1 cellular context compared by ENCODE assay signal in the genomic region with DNA sequence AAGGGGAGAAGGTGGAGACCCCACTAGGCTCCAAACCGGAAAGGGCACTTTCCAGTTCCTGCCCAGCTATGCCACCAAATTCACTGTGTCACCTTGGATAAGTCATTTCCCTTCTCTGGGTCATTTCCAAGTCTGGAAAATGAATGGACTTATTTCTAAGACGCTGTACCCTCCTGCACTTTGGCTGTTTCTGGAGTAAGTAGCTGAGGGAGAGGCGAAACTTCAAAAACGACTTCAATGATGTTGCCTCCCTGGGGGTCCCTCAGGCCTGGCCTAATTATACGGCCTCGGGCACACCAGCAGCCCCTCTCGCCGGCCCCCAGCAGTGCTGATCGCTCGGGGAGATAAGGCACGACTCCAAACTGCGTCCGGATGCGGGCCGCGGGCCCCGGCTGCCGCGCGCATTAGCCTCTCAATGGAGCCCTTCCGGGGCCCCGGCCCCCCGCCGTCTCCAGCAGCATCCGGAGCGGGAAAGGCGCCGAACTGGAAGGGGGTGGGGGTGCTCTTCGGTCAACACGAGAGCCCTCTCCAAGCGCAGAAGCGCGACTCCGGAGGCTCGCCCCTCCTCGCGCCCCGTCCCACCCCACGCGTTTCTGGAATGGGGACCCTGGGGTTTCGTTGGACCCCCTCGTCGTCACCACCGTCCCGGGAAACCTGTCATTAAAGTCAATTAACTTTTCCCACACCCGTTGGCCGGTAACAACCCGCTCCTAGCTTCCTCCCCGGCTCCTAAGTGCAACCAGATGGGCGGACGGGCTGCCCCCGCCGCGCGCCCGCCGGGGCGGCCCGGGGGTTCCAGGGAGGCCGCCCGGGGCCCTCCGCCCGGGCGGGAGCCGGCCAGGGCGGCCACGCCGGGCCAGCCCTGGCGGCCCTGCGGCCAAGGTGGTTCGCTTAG.
TF ChIP-seq lines count a peak whose summit lies in the region.

No MANE protein-coding gene starts in this region.

TF ChIP-seq in HepG2, 621 proteins besides CTCF, POLR2A, EP300 and RAD21 (continued from another document and continues in another):
- TF ChIP-seq, protein P1, sequence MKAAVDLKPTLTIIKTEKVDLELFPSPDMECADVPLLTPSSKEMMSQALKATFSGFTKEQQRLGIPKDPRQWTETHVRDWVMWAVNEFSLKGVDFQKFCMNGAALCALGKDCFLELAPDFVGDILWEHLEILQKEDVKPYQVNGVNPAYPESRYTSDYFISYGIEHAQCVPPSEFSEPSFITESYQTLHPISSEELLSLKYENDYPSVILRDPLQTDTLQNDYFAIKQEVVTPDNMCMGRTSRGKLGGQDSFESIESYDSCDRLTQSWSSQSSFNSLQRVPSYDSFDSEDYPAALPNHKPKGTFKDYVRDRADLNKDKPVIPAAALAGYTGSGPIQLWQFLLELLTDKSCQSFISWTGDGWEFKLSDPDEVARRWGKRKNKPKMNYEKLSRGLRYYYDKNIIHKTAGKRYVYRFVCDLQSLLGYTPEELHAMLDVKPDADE (CRISPR knock-in tag; IDR thresholded peaks at IDR 0.05) = no peak
- TF ChIP-seq ZNF839 (CRISPR knock-in tag; IDR thresholded peaks at IDR 0.05; ENCODE audit: borderline replicate concordance) (no peak), HNRNPL (IDR thresholded peaks at IDR 0.05; ENCODE audit: low read depth, low read length) (0 out of 2 replicates have a peak, but pooled peaks have one; percentile 25), IRF2 (CRISPR knock-in tag; IDR thresholded peaks at IDR 0.05) (no peak), GATAD2A (CRISPR knock-in tag; IDR thresholded peaks at IDR 0.05) (0 out of 2 replicates have a peak, but pooled peaks have one; percentile 39), ZNF703 (CRISPR knock-in tag; IDR thresholded peaks at IDR 0.05; ENCODE audit: borderline replicate concordance) (0 out of 2 replicates have a peak, but pooled peaks have one; percentile 63), SUZ12 (IDR thresholded peaks at IDR 0.05; ENCODE audit: low read depth, low read length) (no peak), NONO (IDR thresholded peaks at IDR 0.05) (no peak), NONO (CRISPR knock-in tag; conservative IDR thresholded peaks at IDR 0.05) (peak; percentile 35; the same call in 1 of the 2 replicates), PHF8 (CRISPR knock-in tag; IDR thresholded peaks at IDR 0.05) (peak; percentile 56; the same call in 1 of the 2 replicates), RCOR2 (CRISPR knock-in tag; IDR thresholded peaks at IDR 0.05) (peak; percentile 49; the same call in 1 of the 2 replicates), TAF1 (CRISPR knock-in tag; IDR thresholded peaks at IDR 0.05) (0 out of 2 replicates have a peak, but pooled peaks have one; percentile 28), ZNF644 (CRISPR knock-in tag; IDR thresholded peaks at IDR 0.05; ENCODE audit: low read depth) (no peak), PPARG (CRISPR knock-in tag; conservative IDR thresholded peaks at IDR 0.05) (no peak), PCBP2 (optimal IDR thresholded peaks at IDR 0.05; ENCODE audit: low read depth, low read length, poor library complexity, severe bottlenecking) (no peak), HOXD1 (CRISPR knock-in tag; IDR thresholded peaks at IDR 0.05) (peak; percentile 62; the same call in 1 of the 2 replicates), ZNF350 (CRISPR knock-in tag; IDR thresholded peaks at IDR 0.05; ENCODE audit: borderline replicate concordance, low read depth) (0 out of 2 replicates have a peak, but pooled peaks have one; percentile 35), ZMYM3 (CRISPR knock-in tag; IDR thresholded peaks at IDR 0.05) (peak; percentile 87), ZNF260 (CRISPR knock-in tag; IDR thresholded peaks at IDR 0.05; ENCODE audit: borderline replicate concordance, low read depth) (no peak), ARHGAP35 (CRISPR knock-in tag; IDR thresholded peaks at IDR 0.05; ENCODE audit: borderline replicate concordance) (no peak; the same call in 1 of the 2 replicates), KAT8 (CRISPR knock-in tag; IDR thresholded peaks at IDR 0.05) (0 out of 2 replicates have a peak, but pooled peaks have one; percentile 11), EEA1 (CRISPR knock-in tag; IDR thresholded peaks at IDR 0.05; ENCODE audit: borderline replicate concordance) (no peak), MZF1 (CRISPR knock-in tag; IDR thresholded peaks at IDR 0.05; ENCODE audit: borderline replicate concordance) (no peak), ZNF556 (CRISPR knock-in tag; IDR thresholded peaks at IDR 0.05; ENCODE audit: borderline replicate concordance) (no peak), GABPA (IDR thresholded peaks at IDR 0.05; ENCODE audit: low read depth, low read length) (no peak), GABPA (CRISPR knock-in tag; IDR thresholded peaks at IDR 0.05; ENCODE audit: low read depth) (peak; percentile 72), MED1 (CRISPR knock-in tag; IDR thresholded peaks at IDR 0.05) (peak; percentile 61; the same call in 1 of the 2 replicates), RXRB (CRISPR knock-in tag; IDR thresholded peaks at IDR 0.05; ENCODE audit: borderline replicate concordance) (peak; percentile 23; the same call in 1 of the 2 replicates), PHF21A (CRISPR knock-in tag; IDR thresholded peaks at IDR 0.05) (peak; percentile 43), SOX6 (IDR thresholded peaks at IDR 0.05) (no peak), SOX6 (CRISPR knock-in tag; IDR thresholded peaks at IDR 0.05) (peak; percentile 21; the same call in 1 of the 2 replicates), RARA (CRISPR knock-in tag; IDR thresholded peaks at IDR 0.05) (peak; percentile 43; the same call in 1 of the 2 replicates), KDM2A (CRISPR knock-in tag; IDR thresholded peaks at IDR 0.05; ENCODE audit: borderline replicate concordance, low read depth) (peak; percentile 84), ZNF670 (CRISPR knock-in tag; IDR thresholded peaks at IDR 0.05; ENCODE audit: borderline replicate concordance) (peak; percentile 50; the same call in 1 of the 2 replicates), PTBP1 (IDR thresholded peaks at IDR 0.05; ENCODE audit: low read depth, low read length, poor library complexity, severe bottlenecking) (peak; percentile 78), POLR2G (IDR thresholded peaks at IDR 0.05; ENCODE audit: low read depth, low read length) (peak; percentile 57), ZNF816 (CRISPR knock-in tag; IDR thresholded peaks at IDR 0.05; ENCODE audit: borderline replicate concordance) (peak; percentile 28; the same call in 1 of the 2 replicates), ZMAT3 (CRISPR knock-in tag; conservative IDR thresholded peaks at IDR 0.05) (peak; percentile 76; the same call in 1 of the 2 replicates), SP140L (CRISPR knock-in tag; IDR thresholded peaks at IDR 0.05; ENCODE audit: borderline replicate concordance) (no peak), IKZF1 (IDR thresholded peaks at IDR 0.05) (no peak)
- TF ChIP-seq, protein P2, sequence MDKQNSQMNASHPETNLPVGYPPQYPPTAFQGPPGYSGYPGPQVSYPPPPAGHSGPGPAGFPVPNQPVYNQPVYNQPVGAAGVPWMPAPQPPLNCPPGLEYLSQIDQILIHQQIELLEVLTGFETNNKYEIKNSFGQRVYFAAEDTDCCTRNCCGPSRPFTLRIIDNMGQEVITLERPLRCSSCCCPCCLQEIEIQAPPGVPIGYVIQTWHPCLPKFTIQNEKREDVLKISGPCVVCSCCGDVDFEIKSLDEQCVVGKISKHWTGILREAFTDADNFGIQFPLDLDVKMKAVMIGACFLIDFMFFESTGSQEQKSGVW (CRISPR knock-in tag; IDR thresholded peaks at IDR 0.05; ENCODE audit: borderline replicate concordance) = no peak
- TF ChIP-seq, protein P3, sequence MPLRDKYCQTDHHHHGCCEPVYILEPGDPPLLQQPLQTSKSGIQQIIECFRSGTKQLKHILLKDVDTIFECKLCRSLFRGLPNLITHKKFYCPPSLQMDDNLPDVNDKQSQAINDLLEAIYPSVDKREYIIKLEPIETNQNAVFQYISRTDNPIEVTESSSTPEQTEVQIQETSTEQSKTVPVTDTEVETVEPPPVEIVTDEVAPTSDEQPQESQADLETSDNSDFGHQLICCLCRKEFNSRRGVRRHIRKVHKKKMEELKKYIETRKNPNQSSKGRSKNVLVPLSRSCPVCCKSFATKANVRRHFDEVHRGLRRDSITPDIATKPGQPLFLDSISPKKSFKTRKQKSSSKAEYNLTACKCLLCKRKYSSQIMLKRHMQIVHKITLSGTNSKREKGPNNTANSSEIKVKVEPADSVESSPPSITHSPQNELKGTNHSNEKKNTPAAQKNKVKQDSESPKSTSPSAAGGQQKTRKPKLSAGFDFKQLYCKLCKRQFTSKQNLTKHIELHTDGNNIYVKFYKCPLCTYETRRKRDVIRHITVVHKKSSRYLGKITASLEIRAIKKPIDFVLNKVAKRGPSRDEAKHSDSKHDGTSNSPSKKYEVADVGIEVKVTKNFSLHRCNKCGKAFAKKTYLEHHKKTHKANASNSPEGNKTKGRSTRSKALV (CRISPR knock-in tag; IDR thresholded peaks at IDR 0.05) = peak; percentile 54; the same call in 1 of the 2 replicates
- TF ChIP-seq, protein P4, sequence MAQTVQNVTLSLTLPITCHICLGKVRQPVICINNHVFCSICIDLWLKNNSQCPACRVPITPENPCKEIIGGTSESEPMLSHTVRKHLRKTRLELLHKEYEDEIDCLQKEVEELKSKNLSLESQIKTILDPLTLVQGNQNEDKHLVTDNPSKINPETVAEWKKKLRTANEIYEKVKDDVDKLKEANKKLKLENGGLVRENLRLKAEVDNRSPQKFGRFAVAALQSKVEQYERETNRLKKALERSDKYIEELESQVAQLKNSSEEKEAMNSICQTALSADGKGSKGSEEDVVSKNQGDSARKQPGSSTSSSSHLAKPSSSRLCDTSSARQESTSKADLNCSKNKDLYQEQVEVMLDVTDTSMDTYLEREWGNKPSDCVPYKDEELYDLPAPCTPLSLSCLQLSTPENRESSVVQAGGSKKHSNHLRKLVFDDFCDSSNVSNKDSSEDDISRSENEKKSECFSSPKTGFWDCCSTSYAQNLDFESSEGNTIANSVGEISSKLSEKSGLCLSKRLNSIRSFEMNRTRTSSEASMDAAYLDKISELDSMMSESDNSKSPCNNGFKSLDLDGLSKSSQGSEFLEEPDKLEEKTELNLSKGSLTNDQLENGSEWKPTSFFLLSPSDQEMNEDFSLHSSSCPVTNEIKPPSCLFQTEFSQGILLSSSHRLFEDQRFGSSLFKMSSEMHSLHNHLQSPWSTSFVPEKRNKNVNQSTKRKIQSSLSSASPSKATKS (CRISPR knock-in tag; IDR thresholded peaks at IDR 0.05) = no peak
- TF ChIP-seq, protein P5, sequence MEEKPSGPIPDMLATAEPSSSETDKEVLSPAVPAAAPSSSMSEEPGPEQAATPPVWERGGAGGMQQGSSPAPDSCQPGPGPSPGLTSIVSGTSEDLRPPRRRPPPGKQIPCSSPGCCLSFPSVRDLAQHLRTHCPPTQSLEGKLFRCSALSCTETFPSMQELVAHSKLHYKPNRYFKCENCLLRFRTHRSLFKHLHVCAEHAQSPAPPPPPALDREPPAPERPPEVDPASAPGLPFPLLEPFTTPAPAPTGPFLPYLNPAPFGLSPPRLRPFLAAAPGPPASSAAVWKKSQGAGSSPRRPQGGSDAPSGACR (CRISPR knock-in tag; IDR thresholded peaks at IDR 0.05) = no peak
- TF ChIP-seq, protein P6, sequence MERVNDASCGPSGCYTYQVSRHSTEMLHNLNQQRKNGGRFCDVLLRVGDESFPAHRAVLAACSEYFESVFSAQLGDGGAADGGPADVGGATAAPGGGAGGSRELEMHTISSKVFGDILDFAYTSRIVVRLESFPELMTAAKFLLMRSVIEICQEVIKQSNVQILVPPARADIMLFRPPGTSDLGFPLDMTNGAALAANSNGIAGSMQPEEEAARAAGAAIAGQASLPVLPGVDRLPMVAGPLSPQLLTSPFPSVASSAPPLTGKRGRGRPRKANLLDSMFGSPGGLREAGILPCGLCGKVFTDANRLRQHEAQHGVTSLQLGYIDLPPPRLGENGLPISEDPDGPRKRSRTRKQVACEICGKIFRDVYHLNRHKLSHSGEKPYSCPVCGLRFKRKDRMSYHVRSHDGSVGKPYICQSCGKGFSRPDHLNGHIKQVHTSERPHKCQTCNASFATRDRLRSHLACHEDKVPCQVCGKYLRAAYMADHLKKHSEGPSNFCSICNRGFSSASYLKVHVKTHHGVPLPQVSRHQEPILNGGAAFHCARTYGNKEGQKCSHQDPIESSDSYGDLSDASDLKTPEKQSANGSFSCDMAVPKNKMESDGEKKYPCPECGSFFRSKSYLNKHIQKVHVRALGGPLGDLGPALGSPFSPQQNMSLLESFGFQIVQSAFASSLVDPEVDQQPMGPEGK (CRISPR knock-in tag; IDR thresholded peaks at IDR 0.05) = peak; percentile 76
- TF ChIP-seq, protein P7, sequence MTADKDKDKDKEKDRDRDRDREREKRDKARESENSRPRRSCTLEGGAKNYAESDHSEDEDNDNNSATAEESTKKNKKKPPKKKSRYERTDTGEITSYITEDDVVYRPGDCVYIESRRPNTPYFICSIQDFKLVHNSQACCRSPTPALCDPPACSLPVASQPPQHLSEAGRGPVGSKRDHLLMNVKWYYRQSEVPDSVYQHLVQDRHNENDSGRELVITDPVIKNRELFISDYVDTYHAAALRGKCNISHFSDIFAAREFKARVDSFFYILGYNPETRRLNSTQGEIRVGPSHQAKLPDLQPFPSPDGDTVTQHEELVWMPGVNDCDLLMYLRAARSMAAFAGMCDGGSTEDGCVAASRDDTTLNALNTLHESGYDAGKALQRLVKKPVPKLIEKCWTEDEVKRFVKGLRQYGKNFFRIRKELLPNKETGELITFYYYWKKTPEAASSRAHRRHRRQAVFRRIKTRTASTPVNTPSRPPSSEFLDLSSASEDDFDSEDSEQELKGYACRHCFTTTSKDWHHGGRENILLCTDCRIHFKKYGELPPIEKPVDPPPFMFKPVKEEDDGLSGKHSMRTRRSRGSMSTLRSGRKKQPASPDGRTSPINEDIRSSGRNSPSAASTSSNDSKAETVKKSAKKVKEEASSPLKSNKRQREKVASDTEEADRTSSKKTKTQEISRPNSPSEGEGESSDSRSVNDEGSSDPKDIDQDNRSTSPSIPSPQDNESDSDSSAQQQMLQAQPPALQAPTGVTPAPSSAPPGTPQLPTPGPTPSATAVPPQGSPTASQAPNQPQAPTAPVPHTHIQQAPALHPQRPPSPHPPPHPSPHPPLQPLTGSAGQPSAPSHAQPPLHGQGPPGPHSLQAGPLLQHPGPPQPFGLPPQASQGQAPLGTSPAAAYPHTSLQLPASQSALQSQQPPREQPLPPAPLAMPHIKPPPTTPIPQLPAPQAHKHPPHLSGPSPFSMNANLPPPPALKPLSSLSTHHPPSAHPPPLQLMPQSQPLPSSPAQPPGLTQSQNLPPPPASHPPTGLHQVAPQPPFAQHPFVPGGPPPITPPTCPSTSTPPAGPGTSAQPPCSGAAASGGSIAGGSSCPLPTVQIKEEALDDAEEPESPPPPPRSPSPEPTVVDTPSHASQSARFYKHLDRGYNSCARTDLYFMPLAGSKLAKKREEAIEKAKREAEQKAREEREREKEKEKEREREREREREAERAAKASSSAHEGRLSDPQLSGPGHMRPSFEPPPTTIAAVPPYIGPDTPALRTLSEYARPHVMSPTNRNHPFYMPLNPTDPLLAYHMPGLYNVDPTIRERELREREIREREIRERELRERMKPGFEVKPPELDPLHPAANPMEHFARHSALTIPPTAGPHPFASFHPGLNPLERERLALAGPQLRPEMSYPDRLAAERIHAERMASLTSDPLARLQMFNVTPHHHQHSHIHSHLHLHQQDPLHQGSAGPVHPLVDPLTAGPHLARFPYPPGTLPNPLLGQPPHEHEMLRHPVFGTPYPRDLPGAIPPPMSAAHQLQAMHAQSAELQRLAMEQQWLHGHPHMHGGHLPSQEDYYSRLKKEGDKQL (CRISPR knock-in tag; IDR thresholded peaks at IDR 0.05; ENCODE audit: low read depth) = no peak
- TF ChIP-seq, protein P8, sequence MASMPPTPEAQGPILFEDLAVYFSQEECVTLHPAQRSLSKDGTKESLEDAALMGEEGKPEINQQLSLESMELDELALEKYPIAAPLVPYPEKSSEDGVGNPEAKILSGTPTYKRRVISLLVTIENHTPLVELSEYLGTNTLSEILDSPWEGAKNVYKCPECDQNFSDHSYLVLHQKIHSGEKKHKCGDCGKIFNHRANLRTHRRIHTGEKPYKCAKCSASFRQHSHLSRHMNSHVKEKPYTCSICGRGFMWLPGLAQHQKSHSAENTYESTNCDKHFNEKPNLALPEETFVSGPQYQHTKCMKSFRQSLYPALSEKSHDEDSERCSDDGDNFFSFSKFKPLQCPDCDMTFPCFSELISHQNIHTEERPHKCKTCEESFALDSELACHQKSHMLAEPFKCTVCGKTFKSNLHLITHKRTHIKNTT (CRISPR knock-in tag; IDR thresholded peaks at IDR 0.05) = no peak
